8 cellular contexts compared by ENCODE assay signal in the genomic region with DNA sequence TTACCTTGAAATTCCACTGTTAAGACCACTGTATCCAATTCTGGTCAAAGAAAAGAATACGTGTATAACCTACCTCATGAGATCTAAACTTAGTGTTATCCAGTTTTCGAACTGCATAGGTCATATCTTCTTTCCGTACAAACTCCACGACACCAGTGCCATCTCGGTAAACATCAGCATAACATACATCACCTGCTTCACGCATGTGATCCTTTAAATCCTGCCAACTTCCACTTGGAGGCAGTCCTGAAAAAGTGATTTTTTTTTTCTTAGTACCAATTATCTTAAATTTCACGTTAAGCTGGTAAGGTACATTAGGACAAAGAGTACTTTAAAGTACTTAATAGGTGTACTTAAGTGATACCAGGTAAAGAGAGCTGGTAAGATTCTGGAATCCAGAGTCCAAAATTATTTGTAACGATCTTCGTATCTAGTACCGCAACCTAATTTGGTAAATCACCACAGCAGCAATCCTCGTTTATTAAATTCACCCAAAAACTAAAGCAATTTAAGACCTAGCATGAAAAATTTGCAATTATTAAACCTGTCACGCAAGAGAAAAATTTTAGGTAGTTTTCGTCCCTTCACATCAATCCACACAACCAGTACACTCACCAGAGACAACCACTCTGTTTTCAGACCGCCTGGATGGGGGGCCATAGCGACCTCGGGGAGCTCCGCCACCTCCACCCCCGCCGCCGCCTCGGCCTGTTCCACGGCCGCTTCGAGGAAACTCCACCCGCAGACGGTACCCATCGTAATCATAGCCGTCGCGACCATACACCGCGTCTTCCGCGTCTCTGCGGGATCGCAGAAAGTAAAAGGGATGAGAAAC. TPM values are rescaled to one million over a fixed set of nuclear protein-coding genes. Genes with fewer than 3 reads are reported as not detected.
DNase-seq lines count a peak whose midpoint lies in the region; ATAC-seq, FAIRE-seq and TF ChIP-seq lines count a peak whose summit lies in the region.

No MANE protein-coding gene starts in this region.

- H3F3A ChIP-seq in OCI-LY1 (ENCODE audit: insufficient read depth, low read length) = peaks cover 18% of the 10 kb centered on the region; the same call in 1 of the 2 replicates

- dilution Hi-C loops in endothelial cell of umbilical vein (cut with MboI; ENCODE audit: extremely low pct_ligation_motif_present, low sequenced_read_pairs) = no loop called here

- H3K4me2 ChIP-seq in OCI-LY1 (ENCODE audit: low read length) (peak overlapping the region; percentile 91), endothelial cell of umbilical vein (ENCODE audit: insufficient read depth, low read length) (peak overlapping the region; percentile 85), parathyroid adenoma (ENCODE audit: low read length) (peak overlapping the region; percentile 84)

- H3K4me1 ChIP-seq in OCI-LY1 (ENCODE audit: insufficient read depth, low read length, severe bottlenecking) (peaks cover 52% of the 10 kb centered on the region), endothelial cell of umbilical vein (ENCODE audit: control insufficient read depth, extremely low read depth, insufficient read depth, low read length) (peaks cover 39% of the 10 kb centered on the region), parathyroid adenoma (peaks cover 3% of the 10 kb centered on the region)

- H3K36me3 ChIP-seq in OCI-LY1 (ENCODE audit: insufficient read depth, low read length) (peaks cover 61% of the 10 kb centered on the region), endothelial cell of umbilical vein (ENCODE audit: control insufficient read depth in 2 of 2, extremely low read depth in 1 of 2, insufficient read depth in 2 of 2, low read length in 2 of 2) (peaks cover 13 to 23% of the 10 kb centered on the region in 2 experiments), parathyroid adenoma (ENCODE audit: control insufficient read depth, insufficient read depth, low read length) (no peaks in the 10 kb centered on the region)

- H3K27ac ChIP-seq in OCI-LY1 (ENCODE audit: low read depth, low read length, poor library complexity, severe bottlenecking) (peak overlapping the region; percentile 90), endothelial cell of umbilical vein (ENCODE audit: insufficient read depth, low read depth, low read length) (peak overlapping the region; percentile 67), parathyroid adenoma (peak overlapping the region; percentile 98)

- peak overlapping the region; percentile 99 for H3K9ac ChIP-seq in OCI-LY1 (ENCODE audit: low read length)
- peak overlapping the region; percentile 90 for H3K9ac ChIP-seq in endothelial cell of umbilical vein (replicated peaks; ENCODE audit: extremely low read depth, insufficient read depth, low read length)
- H3K9ac ChIP-seq in parathyroid adenoma = peak overlapping the region; percentile 82

- intact Hi-C loops in Calu3 (cut with micrococcal nuclease; ENCODE audit: unreplicated experiment) (loop anchor here (2.0 kb wide), 1 partner anchor 79 kb away; no protein-coding TSS in a partner anchor), endothelial cell of umbilical vein (cut with micrococcal nuclease) (loop anchor here (2.0 kb wide), 1 partner anchor 347 kb away; the partner anchor contains the start of gene SUPT4H1)

- no peaks in the 10 kb centered on the region; the same call in 1 of the 2 replicates for H4K20me1 ChIP-seq in OCI-LY1 (ENCODE audit: insufficient read depth, low read length)
- peaks cover 2% of the 10 kb centered on the region for H4K20me1 ChIP-seq in endothelial cell of umbilical vein (replicated peaks; ENCODE audit: control insufficient read depth, extremely low read depth, insufficient read depth, low read length)

- CTCF ChIA-PET in Calu3 (lab: Charles Lee) (interaction anchor here (0.6 kb wide), 1 partner anchor 20 kb away, joined by 6 read pairs; no protein-coding TSS in a partner anchor), endothelial cell of umbilical vein (lab: Charles Lee) (interaction anchor here (1.0 to 1.9 kb wide), 9 partner anchors 8 to 222 kb away, joined by 3 to 11 read pairs (median 5); no protein-coding TSS in a partner anchor)

- H3K9me2 ChIP-seq in OCI-LY1 (ENCODE audit: low read depth, low read length) = no peaks in the 10 kb centered on the region

- no peaks in the 10 kb centered on the region for H3K9me3 Mint-ChIP-seq in Calu3 (ENCODE audit: low read depth, unreplicated experiment)

- H3K27me3 Mint-ChIP-seq in Calu3 (ENCODE audit: unreplicated experiment) = no peaks in the 10 kb centered on the region

- FAIRE-seq in endothelial cell of umbilical vein (lab: Jason Lieb, UNC) = no peak

- peaks cover 61% of the 10 kb centered on the region for H3K36me3 Mint-ChIP-seq in Calu3 (ENCODE audit: insufficient read depth, unreplicated experiment)

- no peak for TF ChIP-seq POLR2A in endothelial cell of umbilical vein (IDR thresholded peaks at IDR 0.05; ENCODE audit: low read depth, low read length)

- no peaks in the 10 kb centered on the region for H3K9me1 ChIP-seq in endothelial cell of umbilical vein (replicated peaks; ENCODE audit: control insufficient read depth, extremely low read depth, insufficient read depth, low read length)

- no peaks in the 10 kb centered on the region for H3K27me3 ChIP-seq in OCI-LY1 (ENCODE audit: insufficient read depth, low read length)
- H3K27me3 ChIP-seq in endothelial cell of umbilical vein (ENCODE audit: control insufficient read depth in 2 of 2, insufficient read depth in 2 of 2, low read length in 2 of 2) = no peaks in the 10 kb centered on the region
- no peaks in the 10 kb centered on the region for H3K27me3 ChIP-seq in parathyroid adenoma (ENCODE audit: control insufficient read depth, insufficient read depth, low read length)

- no peak for ATAC-seq in GM18868 (IDR thresholded peaks at IDR 0.05; ENCODE audit: unreplicated experiment)

- H3K4me1 Mint-ChIP-seq in Calu3 (ENCODE audit: low read depth, unreplicated experiment) = peaks cover 31% of the 10 kb centered on the region

- no peak for TF ChIP-seq CTCF in Calu3 (IDR thresholded peaks at IDR 0.05; ENCODE audit: unreplicated experiment)
- no peak for TF ChIP-seq CTCF in OCI-LY1 (IDR thresholded peaks at IDR 0.05; ENCODE audit: low read length)
- no peak for TF ChIP-seq CTCF in endothelial cell of umbilical vein (IDR thresholded peaks at IDR 0.05; ENCODE audit: extremely low read depth in 1 of 2, insufficient read depth in 1 of 2, low read depth in 1 of 2, low read length in 2 of 2)
- TF ChIP-seq CTCF in parathyroid adenoma (IDR thresholded peaks at IDR 0.05) = no peak

- no peak overlapping the region for H2AFZ ChIP-seq in OCI-LY1 (ENCODE audit: low read length)
- no peak overlapping the region for H2AFZ ChIP-seq in endothelial cell of umbilical vein (ENCODE audit: low read depth, low read length)
- peak overlapping the region; percentile 86 for H2AFZ ChIP-seq in parathyroid adenoma

- POLR2A ChIA-PET in endothelial cell of umbilical vein (lab: Charles Lee) = interaction anchor here (0.7 to 2.4 kb wide), 5 partner anchors 9 to 132 kb away, joined by 3 to 19 read pairs (median 4); partner anchors contain the start of genes DYNLL2 and VEZF1

- DNase-seq in Calu3 (no peak), endothelial cell of umbilical vein (ENCODE audit: low read depth, low spot score) (no peak), hepatic stellate cell (ENCODE audit: low spot score) (no peak), DMS79 (lab: John Stamatoyannopoulos, UW) (no peak), HuH-7.5 (ENCODE audit: low spot score) (no peak)

- BruUV-seq in Calu3 (replicated peaks; lab: Mats Ljungman, UMichigan) = no TSS peak
- BruUV-seq in endothelial cell of umbilical vein (replicated peaks; lab: Mats Ljungman, UMichigan) = no TSS peak

- peak overlapping the region; percentile 96 for H3K4me3 Mint-ChIP-seq in Calu3 (ENCODE audit: low read depth, unreplicated experiment)

- H3K9me3 ChIP-seq in OCI-LY1 (ENCODE audit: low read length) (no peaks in the 10 kb centered on the region), endothelial cell of umbilical vein (replicated peaks; ENCODE audit: control insufficient read depth, insufficient read depth, low read length) (no peaks in the 10 kb centered on the region), parathyroid adenoma (ENCODE audit: control insufficient read depth, low read length) (no peaks in the 10 kb centered on the region)

- H3K4me3 ChIP-seq in OCI-LY1 (ENCODE audit: low read depth, low read length, poor library complexity, severe bottlenecking) (peak overlapping the region; percentile 93), endothelial cell of umbilical vein (replicated peaks in 1 of 3; ENCODE audit: insufficient read depth in 1 of 3, low read depth in 1 of 3, low read length in 3 of 3) (peak overlapping the region; percentile 39 to 95 (median 85)), parathyroid adenoma (ENCODE audit: low read depth, low read length) (peak overlapping the region; percentile 99)

- H3K79me2 ChIP-seq in OCI-LY1 (ENCODE audit: insufficient read depth, low read length) (peaks cover 35% of the 10 kb centered on the region), endothelial cell of umbilical vein (ENCODE audit: control insufficient read depth, insufficient read depth, low read length) (peaks cover 53% of the 10 kb centered on the region), parathyroid adenoma (peaks cover 22% of the 10 kb centered on the region)

- peak overlapping the region; percentile 97 for H3K27ac Mint-ChIP-seq in Calu3 (ENCODE audit: unreplicated experiment)

RNA-seq across cellular contexts. Expression of gene SRSF1, which starts 1.1 kb away (rescaled TPM):
- total RNA-seq in Calu3 (2022) (232 and 239 TPM in 2 replicates), endothelial cell of umbilical vein (309 and 316 TPM in 2 replicates)
- polyA plus RNA-seq in endothelial cell of umbilical vein = 133 and 147 TPM in 2 replicates
- polyA plus RNA-seq in endothelial cell of umbilical vein (2011; cell fraction: cytosol; rRNA removed) = 128 and 129 TPM in 2 replicates
- polyA plus RNA-seq in endothelial cell of umbilical vein (2011; cell fraction: nucleus; rRNA removed) = 353 and 457 TPM in 2 replicates
- polyA plus RNA-seq in endothelial cell of umbilical vein (2012) = 229 and 250 TPM in 2 replicates
- polyA minus RNA-seq in endothelial cell of umbilical vein = 482 and 618 TPM in 2 replicates
- 249 TPM for polyA minus RNA-seq in endothelial cell of umbilical vein (2011; cell fraction: cytosol; rRNA and poly(A)+ RNA removed)
- 376 and 579 TPM in 2 replicates for polyA minus RNA-seq in endothelial cell of umbilical vein (2011; cell fraction: nucleus; rRNA and poly(A)+ RNA removed)

RNA-seq across cellular contexts. Expression of gene VEZF1, which starts 17.9 kb away (rescaled TPM):
- total RNA-seq in Calu3 (2022) (33.4 and 40.4 TPM in 2 replicates), endothelial cell of umbilical vein (58.2 and 59.0 TPM in 2 replicates)
- polyA plus RNA-seq in endothelial cell of umbilical vein = 26.9 and 27.8 TPM in 2 replicates
- 27.0 and 28.4 TPM in 2 replicates for polyA plus RNA-seq in endothelial cell of umbilical vein (2011; cell fraction: cytosol; rRNA removed)
- polyA plus RNA-seq in endothelial cell of umbilical vein (2011; cell fraction: nucleus; rRNA removed) = 31.4 and 38.2 TPM in 2 replicates
- polyA plus RNA-seq in endothelial cell of umbilical vein (2012) = 37.4 and 43.1 TPM in 2 replicates
- 57.0 and 59.8 TPM in 2 replicates for polyA minus RNA-seq in endothelial cell of umbilical vein
- 31.0 TPM for polyA minus RNA-seq in endothelial cell of umbilical vein (2011; cell fraction: cytosol; rRNA and poly(A)+ RNA removed)
- 30.9 and 35.3 TPM in 2 replicates for polyA minus RNA-seq in endothelial cell of umbilical vein (2011; cell fraction: nucleus; rRNA and poly(A)+ RNA removed)

RNA-seq across cellular contexts. Expression of gene CUEDC1, which starts 50.7 kb away (rescaled TPM):
- 30.9 and 34.7 TPM in 2 replicates for total RNA-seq in Calu3 (2022)
- 27.7 and 28.5 TPM in 2 replicates for total RNA-seq in endothelial cell of umbilical vein
- polyA plus RNA-seq in endothelial cell of umbilical vein = 15.8 and 16.5 TPM in 2 replicates
- 17.2 and 18.8 TPM in 2 replicates for polyA plus RNA-seq in endothelial cell of umbilical vein (2011; cell fraction: cytosol; rRNA removed)
- polyA plus RNA-seq in endothelial cell of umbilical vein (2011; cell fraction: nucleus; rRNA removed) = 47.0 and 57.2 TPM in 2 replicates
- polyA plus RNA-seq in endothelial cell of umbilical vein (2012) = 17.5 and 21.4 TPM in 2 replicates
- 13.2 and 16.3 TPM in 2 replicates for polyA minus RNA-seq in endothelial cell of umbilical vein
- 1.1 TPM for polyA minus RNA-seq in endothelial cell of umbilical vein (2011; cell fraction: cytosol; rRNA and poly(A)+ RNA removed)
- polyA minus RNA-seq in endothelial cell of umbilical vein (2011; cell fraction: nucleus; rRNA and poly(A)+ RNA removed) = 11.7 and 18.9 TPM in 2 replicates
